Comparison of ENCODE assay signal across 1 cellular context in genomic region chr3:13281657-13282527, GRCh38.
TF ChIP-seq lines count a peak whose summit lies in the region.

No MANE protein-coding gene starts in this region.

TF ChIP-seq in HEK293, 187 proteins besides CTCF, POLR2A, EP300 and RAD21 (continued from another document and continues in another):
- TF ChIP-seq ZSCAN18 (tag by site-specific recombination; IDR thresholded peaks at IDR 0.05) (no peak), HIC1 (tag by site-specific recombination; IDR thresholded peaks at IDR 0.05) (0 out of 2 replicates have a peak, but pooled peaks have one; percentile 30), SP3 (tag by site-specific recombination; IDR thresholded peaks at IDR 0.05) (peak; percentile 45), ZNF10 (tag by site-specific recombination; IDR thresholded peaks at IDR 0.05) (no peak), PRDM2 (tag by site-specific recombination; IDR thresholded peaks at IDR 0.05; ENCODE audit: borderline replicate concordance) (no peak), ZNF776 (tag by site-specific recombination; IDR thresholded peaks at IDR 0.05; ENCODE audit: borderline replicate concordance) (no peak), MZF1 (tag by site-specific recombination; IDR thresholded peaks at IDR 0.05; ENCODE audit: borderline replicate concordance) (no peak), INSM2 (tag by site-specific recombination; IDR thresholded peaks at IDR 0.05) (no peak), ZNF518A (tag by site-specific recombination; conservative IDR thresholded peaks at IDR 0.05; ENCODE audit: low read depth) (no peak), ZNF132 (tag by site-specific recombination; IDR thresholded peaks at IDR 0.05; ENCODE audit: borderline replicate concordance) (no peak), ZNF24 (tag by site-specific recombination; IDR thresholded peaks at IDR 0.05) (no peak), ZFHX2 (tag by site-specific recombination; conservative IDR thresholded peaks at IDR 0.05) (0 out of 2 replicates have a peak, but pooled peaks have one; percentile 4), SP2 (tag by site-specific recombination; IDR thresholded peaks at IDR 0.05) (peak; percentile 56), ZNF544 (tag by site-specific recombination; IDR thresholded peaks at IDR 0.05) (no peak), ZNF561 (tag by site-specific recombination; IDR thresholded peaks at IDR 0.05; ENCODE audit: borderline replicate concordance) (no peak), ZNF26 (tag by site-specific recombination; IDR thresholded peaks at IDR 0.05) (no peak), WT1 (tag by site-specific recombination; IDR thresholded peaks at IDR 0.05) (no peak), YY1 (tag by site-specific recombination; IDR thresholded peaks at IDR 0.05) (no peak), ZNF510 (tag by site-specific recombination; IDR thresholded peaks at IDR 0.05; ENCODE audit: insufficient replicate concordance) (no peak), ZNF571 (tag by site-specific recombination; IDR thresholded peaks at IDR 0.05) (no peak), ZNF433 (tag by site-specific recombination; IDR thresholded peaks at IDR 0.05; ENCODE audit: low read depth) (no peak), ZNF324 (tag by site-specific recombination; IDR thresholded peaks at IDR 0.05) (no peak), SCRT2 (tag by site-specific recombination; IDR thresholded peaks at IDR 0.05) (no peak), ZSCAN5A (tag by site-specific recombination; IDR thresholded peaks at IDR 0.05) (no peak), ZBTB49 (tag by site-specific recombination; IDR thresholded peaks at IDR 0.05; ENCODE audit: low read depth) (no peak), ZNF16 (tag by site-specific recombination; IDR thresholded peaks at IDR 0.05; ENCODE audit: low read depth) (no peak), ZFP69B (tag by site-specific recombination; IDR thresholded peaks at IDR 0.05) (peak; percentile 79), ZNF341 (tag by site-specific recombination; IDR thresholded peaks at IDR 0.05; ENCODE audit: low read depth) (0 out of 2 replicates have a peak, but pooled peaks have one; percentile 41)
